In genomic region chr7:46682841-46683624, GRCh38 we compare ENCODE assay signal across 10 cellular contexts.
A peak's percentile ranks its signal among the peaks of the same experiment; 100 is the strongest.
DNase-seq lines count a peak whose midpoint lies in the region; ATAC-seq and TF ChIP-seq lines count a peak whose summit lies in the region.
"Had no signal": no experiment of that assay in that cellular context is flagged by ENCODE, and none has a peak within 500 bp of the region (broad histone marks: within the 10 kb centered on the region; RNA-seq: fewer than 3 reads in every experiment).

No MANE protein-coding gene starts in this region.

- intact Hi-C loops in sciatic nerve (cut with DNase I), result no loop called here

- DNase-seq in HK-2 (ENCODE audit: unreplicated experiment), result peak; percentile 48
- peak; percentile 71 for DNase-seq in choroid plexus epithelial cell (ENCODE audit: low read depth)
- no peak for DNase-seq in sciatic nerve (ENCODE audit: low spot score)
- DNase-seq in mesothelial cell of epicardium (ENCODE audit: low spot score in 2 of 2, unreplicated experiment in 2 of 2), result no peak
- DNase-seq: activated CD4-positive, alpha-beta T cell treated with anti-CD3 and anti-CD28 coated beads, Interleukin-2, amount 50 U/mL, for 1 hour; caudate nucleus; NCI-H1436 treated with DMSO at 0.1 percent for 48 hours had no signal

- H3K4me1 Mint-ChIP-seq in mesothelial cell of epicardium, result peaks cover 5% of the 10 kb centered on the region

- H3K4me3 ChIP-seq in choroid plexus epithelial cell (ENCODE audit: low read depth, low read length), result no peak overlapping the region

- H3K9me3 Mint-ChIP-seq in mesothelial cell of epicardium, result peaks cover 21% of the 10 kb centered on the region

- H3K36me3 Mint-ChIP-seq in mesothelial cell of epicardium, result peaks cover 4% of the 10 kb centered on the region

- H3K4me3 Mint-ChIP-seq in mesothelial cell of epicardium, result no peak overlapping the region

- no peak overlapping the region for H3K27ac Mint-ChIP-seq in mesothelial cell of epicardium

- H3K27me3 Mint-ChIP-seq in mesothelial cell of epicardium (ENCODE audit: low read depth), result no peaks in the 10 kb centered on the region

- peak; percentile 58 for ATAC-seq in GM18511 (IDR thresholded peaks at IDR 0.05; ENCODE audit: unreplicated experiment)
- peak; percentile 38 for ATAC-seq in sciatic nerve
- ATAC-seq in GM21526 (IDR thresholded peaks at IDR 0.05; ENCODE audit: low FRiP score, unreplicated experiment), result no peak
- ATAC-seq in HG02610 (IDR thresholded peaks at IDR 0.05; ENCODE audit: unreplicated experiment), result no peak

- no peak for TF ChIP-seq CTCF in choroid plexus epithelial cell (conservative IDR thresholded peaks at IDR 0.05; ENCODE audit: low read depth, low read length)
- TF ChIP-seq CTCF in mesothelial cell of epicardium (IDR thresholded peaks at IDR 0.05; ENCODE audit: unreplicated experiment), result no peak

Comparison
In these comparisons a context has a peak if more than half of its experiments do, and no peak if none do; other contexts are left out.
1. ATAC-seq: peak in GM18511 (single experiment) and sciatic nerve (single experiment); none in GM21526 (single experiment) and HG02610 (single experiment).
2. DNase-seq: peak in HK-2 (single experiment) and choroid plexus epithelial cell (single experiment); none in sciatic nerve (single experiment) and mesothelial cell of epicardium (0 of 2).